12 cellular contexts compared by ENCODE assay signal in the genomic region with DNA sequence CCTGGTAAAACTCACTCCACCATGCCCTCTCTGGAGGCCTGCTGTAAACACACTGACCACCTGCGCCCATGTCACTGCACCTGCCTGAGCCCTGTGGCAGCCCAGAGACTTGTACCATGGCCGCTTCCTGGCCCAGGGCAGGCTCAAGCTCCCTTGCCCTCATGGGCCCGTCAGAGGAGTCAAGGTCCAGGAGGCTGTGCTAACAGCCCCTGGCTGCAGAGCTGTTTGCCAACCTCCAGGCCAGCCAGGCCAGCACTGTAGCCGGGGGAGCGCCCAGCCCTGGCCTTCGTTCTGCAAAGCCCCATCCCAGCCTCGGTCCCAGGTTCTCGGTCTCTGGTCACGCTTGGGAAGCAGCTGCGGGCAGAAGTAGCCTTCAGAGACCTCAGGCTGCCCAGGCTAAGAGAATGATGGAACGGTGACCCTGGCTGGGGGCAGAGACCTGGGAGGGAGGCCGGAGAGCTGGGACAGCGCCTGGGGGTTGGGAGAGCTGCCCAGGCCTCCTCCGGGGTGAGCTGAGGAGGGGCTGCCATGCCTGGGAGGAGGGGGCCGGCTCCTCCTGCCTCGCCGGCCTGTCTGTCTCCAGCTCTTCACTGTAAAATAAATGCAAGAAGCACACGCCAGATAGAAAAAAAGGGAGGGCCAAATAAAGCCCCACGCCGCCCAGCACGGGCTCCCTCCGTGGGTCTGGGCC. TPM values are rescaled to one million over a fixed set of nuclear protein-coding genes. Genes with fewer than 3 reads are reported as not detected.
DNase-seq lines count a peak whose midpoint lies in the region; TF ChIP-seq lines count a peak whose summit lies in the region.
"Had no signal": no experiment of that assay in that cellular context is flagged by ENCODE, and none has a peak within 500 bp of the region (broad histone marks: within the 10 kb centered on the region; RNA-seq: fewer than 3 reads in every experiment).

No MANE protein-coding gene starts in this region.

- no peak overlapping the region for H3K23ac ChIP-seq in neuronal stem cell (ENCODE audit: low read depth, low read length, poor library complexity)

- H3K4me2 ChIP-seq in neuronal stem cell (ENCODE audit: insufficient read depth, low read length, poor library complexity, severe bottlenecking) = peak overlapping the region; percentile 89

- CTCF ChIA-PET in CD8-positive, alpha-beta memory T cell (lab: Charles Lee) = no interaction called here

- H4K8ac ChIP-seq in neuronal stem cell (ENCODE audit: low read depth, low read length) = no peak overlapping the region

- H3K4me1 Mint-ChIP-seq in CD8-positive, alpha-beta memory T cell = peaks cover 24 to 40% (median 37%) of the 10 kb centered on the region in 3 donors

- intact Hi-C loops in esophagus squamous epithelium (cut with DNase I) = no loop called here

- peaks cover 5 to 20% of the 10 kb centered on the region in 2 donors for H3K27me3 Mint-ChIP-seq in CD8-positive, alpha-beta memory T cell

- peak overlapping the region; percentile 89 for H2AFZ ChIP-seq in neuronal stem cell (ENCODE audit: low read length)

- no peak for TF ChIP-seq CTCF in esophagus squamous epithelium (IDR thresholded peaks at IDR 0.05)

- H2BK15ac ChIP-seq in neuronal stem cell (ENCODE audit: low read length) = peak overlapping the region; percentile 50

- H3K79me1 ChIP-seq in neuronal stem cell (ENCODE audit: low read depth, low read length) = no peaks in the 10 kb centered on the region

- H3K14ac ChIP-seq in neuronal stem cell (ENCODE audit: low read length) = no peak overlapping the region

- no peak for TF ChIP-seq POLR2A in esophagus squamous epithelium (IDR thresholded peaks at IDR 0.05)

- H3K9ac ChIP-seq in HUES64 (ENCODE audit: low read depth, low read length) (no peak overlapping the region), iPS-18a (ENCODE audit: low read length) (no peak overlapping the region), neuronal stem cell (ENCODE audit: low read depth, low read length, poor library complexity) (no peak overlapping the region)

- H3K9me3 ChIP-seq in CD8-positive, alpha-beta memory T cell (ENCODE audit: low read length) = no peaks in the 10 kb centered on the region
- H3K9me3 ChIP-seq in HUES64 (ENCODE audit: insufficient read depth, low read depth, low read length) (no peaks in the 10 kb centered on the region), iPS-18a (ENCODE audit: control insufficient read depth, low read depth, low read length) (no peaks in the 10 kb centered on the region), neuronal stem cell (replicated peaks in 1 of 2; ENCODE audit: control insufficient read depth in 2 of 2, insufficient read depth in 1 of 2, low read depth in 1 of 2, low read length in 2 of 2) (no peaks in the 10 kb centered on the region), esophagus squamous epithelium (no peaks in the 10 kb centered on the region)

- no peak overlapping the region for H3K4ac ChIP-seq in neuronal stem cell (ENCODE audit: low read length)

- H3K4me3 Mint-ChIP-seq in CD8-positive, alpha-beta memory T cell = peak overlapping the region; percentile 34 to 75 (median 69)

- peak overlapping the region; percentile 38 for H2AK5ac ChIP-seq in neuronal stem cell (ENCODE audit: low read depth, low read length)

- WGBS in HUES64 = 46% methylated on average over 22 of the region's 22 CpGs
- no CpG with 5 or more reads among the region's 22 CpGs for WGBS in neuronal stem cell (ENCODE audit: extremely low coverage in 2 of 2, insufficient read length in 2 of 2, insufficient replicate concordance in 1 of 2), 2 donors
- 33 to 46% methylated on average over 5 to 12 of the region's 22 CpGs for WGBS in esophagus squamous epithelium, 2 donors

- no peak overlapping the region for H2BK12ac ChIP-seq in neuronal stem cell (ENCODE audit: low read length)

- H3K4me1 ChIP-seq in CD8-positive, alpha-beta memory T cell (ENCODE audit: insufficient read depth, low read length) = peaks cover 38% of the 10 kb centered on the region
- peaks cover 4% of the 10 kb centered on the region; the same call in 1 of the 2 replicates for H3K4me1 ChIP-seq in HUES64 (ENCODE audit: insufficient read depth, low read length)
- H3K4me1 ChIP-seq in iPS-18a (ENCODE audit: control insufficient read depth, low read depth, low read length) = peaks cover 13% of the 10 kb centered on the region
- peaks cover 13 to 18% of the 10 kb centered on the region in 2 donors for H3K4me1 ChIP-seq in neuronal stem cell (ENCODE audit: control insufficient read depth in 2 of 2, insufficient read depth in 1 of 2, low read depth in 1 of 2, low read length in 2 of 2)
- peaks cover 12 to 57% (median 16%) of the 10 kb centered on the region in 3 donors for H3K4me1 ChIP-seq in esophagus squamous epithelium

- H3K9me3 Mint-ChIP-seq in CD8-positive, alpha-beta memory T cell = no peaks in the 10 kb centered on the region
- H3K9me3 Mint-ChIP-seq: activated B cell treated with CpG ODN at 0.5 μM for 24 hours had no signal

- POLR2A ChIA-PET in CD8-positive, alpha-beta memory T cell (lab: Charles Lee) = no interaction called here

- H3K27me3 ChIP-seq in CD8-positive, alpha-beta memory T cell (ENCODE audit: insufficient read depth, low read length, poor library complexity, severe bottlenecking) = peaks cover 4% of the 10 kb centered on the region
- H3K27me3 ChIP-seq in HUES64 (ENCODE audit: insufficient read depth, low read length) (peaks cover 56% of the 10 kb centered on the region), iPS-18a (ENCODE audit: control insufficient read depth, insufficient read depth, low read length) (peaks cover 91% of the 10 kb centered on the region), neuronal stem cell (ENCODE audit: control insufficient read depth in 3 of 3, insufficient read depth in 3 of 3, low read depth in 1 of 3, low read length in 3 of 3) (peaks cover 0 to 37% (median 0%) of the 10 kb centered on the region in 3 experiments), esophagus squamous epithelium (peaks cover 0 to 25% (median 0%) of the 10 kb centered on the region in 4 donors)

- H3K36me3 ChIP-seq in CD8-positive, alpha-beta memory T cell (ENCODE audit: insufficient read depth, low read length) = no peaks in the 10 kb centered on the region
- H3K36me3 ChIP-seq in HUES64 (ENCODE audit: insufficient read depth, low read length) = no peaks in the 10 kb centered on the region
- no peaks in the 10 kb centered on the region for H3K36me3 ChIP-seq in iPS-18a (ENCODE audit: control insufficient read depth, low read depth, low read length)
- H3K36me3 ChIP-seq in neuronal stem cell (replicated peaks in 1 of 2; ENCODE audit: control insufficient read depth in 2 of 2, insufficient read depth in 2 of 2, low read length in 2 of 2) = no peaks in the 10 kb centered on the region
- H3K36me3 ChIP-seq in esophagus squamous epithelium = no peaks in the 10 kb centered on the region

- peak in 1 of 5 donors; percentile 45 for DNase-seq in CD8-positive, alpha-beta memory T cell
- DNase-seq in neuronal stem cell (ENCODE audit: low spot score) (no peak), NCI-H510A (lab: John Stamatoyannopoulos, UW) (no peak), esophagus squamous epithelium (lab: John Stamatoyannopoulos, UW) (no peak)
- DNase-seq in stimulated activated naive CD4-positive, alpha-beta T cell treated with Interleukin-2 at 50 U/mL for 16 hours (lab: John Stamatoyannopoulos, UW) = no peak
- DNase-seq in activated CD4-positive, alpha-beta T cell treated with anti-CD3 and anti-CD28 coated beads for 4 hours = no peak
- DNase-seq: activated B cell treated with CpG ODN at 0.5 μM for 24 hours, NCI-H446, SIG-M5 had no signal

- H3K4me3 ChIP-seq in CD8-positive, alpha-beta memory T cell (ENCODE audit: low read length) = no peak overlapping the region
- H3K4me3 ChIP-seq in HUES64 (ENCODE audit: low read length) = peak overlapping the region; percentile 42; the same call in 1 of the 2 replicates
- H3K4me3 ChIP-seq in iPS-18a (ENCODE audit: low read length) = peak overlapping the region; percentile 51
- peak overlapping the region in 1 of 2 donors; percentile 48 for H3K4me3 ChIP-seq in neuronal stem cell (ENCODE audit: low read length in 2 of 2)
- H3K4me3 ChIP-seq in esophagus squamous epithelium = no peak overlapping the region

- no peaks in the 10 kb centered on the region for H3K36me3 Mint-ChIP-seq in CD8-positive, alpha-beta memory T cell

- peak overlapping the region; percentile 66 for H2BK5ac ChIP-seq in neuronal stem cell (ENCODE audit: low read length)

- no peak overlapping the region for H2BK120ac ChIP-seq in neuronal stem cell (ENCODE audit: low read depth, low read length)

- H3K18ac ChIP-seq in neuronal stem cell (ENCODE audit: low read length) = peak overlapping the region; percentile 76

- no peak overlapping the region for H3K27ac ChIP-seq in CD8-positive, alpha-beta memory T cell (ENCODE audit: low read depth, low read length)
- H3K27ac ChIP-seq in HUES64 (ENCODE audit: low read depth, low read length) = no peak overlapping the region
- no peak overlapping the region for H3K27ac ChIP-seq in iPS-18a (ENCODE audit: low read length)
- no peak overlapping the region for H3K27ac ChIP-seq in neuronal stem cell (replicated peaks; ENCODE audit: low read length)
- no peak overlapping the region for H3K27ac ChIP-seq in esophagus squamous epithelium
- H3K27ac ChIP-seq: skin epidermis had no signal

- peak overlapping the region in 1 of 8 donors; percentile 55 for H3K27ac Mint-ChIP-seq in CD8-positive, alpha-beta memory T cell
- H3K27ac Mint-ChIP-seq: activated B cell treated with CpG ODN at 0.5 μM for 24 hours had no signal

- H4K91ac ChIP-seq in neuronal stem cell (ENCODE audit: low read depth, low read length, poor library complexity) = no peak overlapping the region

RNA-seq across cellular contexts. Expression of gene TCF20, which starts 11.9 kb away (rescaled TPM):
- total RNA-seq in CD8-positive, alpha-beta memory T cell = 10 to 100 TPM; 64.0 to 68.2 TPM
- polyA plus RNA-seq in CD8-positive, alpha-beta memory T cell = 3.3 TPM
- 27.1 TPM for polyA plus RNA-seq in HUES64 (2013, experiment 1 of 2)
- polyA plus RNA-seq in HUES64 (2013, experiment 2 of 2) = 27.9 TPM
- polyA plus RNA-seq in neuronal stem cell (2013, experiment 1 of 2) = 18.5 TPM
- 19.2 TPM for polyA plus RNA-seq in neuronal stem cell (2013, experiment 2 of 2)
- total RNA-seq in esophagus squamous epithelium = 10 to 100 TPM; 40.2 to 52.5 (median 41.0) TPM

Comparison
In these comparisons a context has a peak if more than half of its experiments do, and no peak if none do; other contexts are left out.
1. H3K4me3 ChIP-seq: peak in HUES64 (single experiment) and iPS-18a (single experiment); none in CD8-positive, alpha-beta memory T cell (single experiment) and esophagus squamous epithelium (0 of 4).